Comparison of ENCODE assay signal across 23 cellular contexts in genomic region chr14:27845241-27845850, GRCh38.
DNase-seq lines count a peak whose midpoint lies in the region; ATAC-seq, FAIRE-seq and TF ChIP-seq lines count a peak whose summit lies in the region.
"Had no signal": no experiment of that assay in that cellular context is flagged by ENCODE, and none has a peak within 500 bp of the region (broad histone marks: within the 10 kb centered on the region; RNA-seq: fewer than 3 reads in every experiment).

No MANE protein-coding gene starts in this region.

- H4K8ac ChIP-seq in H9 (replicated peaks; ENCODE audit: insufficient read length, low read depth, low read length), result no peak overlapping the region

- peaks cover 4 to 7% of the 10 kb centered on the region in 2 experiments; a peak in 4 of 5 replicates for H3K9me3 Mint-ChIP-seq in H9
- H3K9me3 Mint-ChIP-seq in stimulated activated memory B cell treated with anti-CD40 and anti-IgM and Interleukin-4, amounts not matched to agents 10 μg/mL and 1 μg/mL and 100 μg/mL, for 72 hours, result peaks cover 3% of the 10 kb centered on the region

- H2BK5ac ChIP-seq in H9 (ENCODE audit: insufficient read length, low read length), result no peak overlapping the region

- no peak overlapping the region for H3K4ac ChIP-seq in H9 (ENCODE audit: low read depth, low read length)

- no peak overlapping the region for H2BK20ac ChIP-seq in H9 (ENCODE audit: low read depth, low read length, poor library complexity, severe bottlenecking)

- no peak overlapping the region for H3K18ac ChIP-seq in H9 (ENCODE audit: insufficient read length, low read depth, low read length)

- no peak overlapping the region for H3T11ph ChIP-seq in H9 (ENCODE audit: low read length)

- H3K27me3 ChIP-seq in H9 (ENCODE audit: insufficient read depth, low read length), result no peaks in the 10 kb centered on the region
- no peaks in the 10 kb centered on the region for H3K27me3 ChIP-seq in RWPE2 (ENCODE audit: insufficient read depth, poor library complexity, severe bottlenecking)
- H3K27me3 ChIP-seq: ascending aorta, dorsolateral prefrontal cortex, right lobe of liver, uterus had no signal

- H4K5ac ChIP-seq in H9 (ENCODE audit: insufficient read length, low read depth, low read length), result no peak overlapping the region

- no peak overlapping the region for H2AK5ac ChIP-seq in H9 (ENCODE audit: insufficient read length, low read length)

- H3K27ac Mint-ChIP-seq in H9, result no peak overlapping the region
- no peak overlapping the region for H3K27ac Mint-ChIP-seq in stimulated activated memory B cell treated with anti-CD40 and anti-IgM and Interleukin-4, amounts not matched to agents 10 μg/mL and 1 μg/mL and 100 μg/mL, for 72 hours
- H3K27ac Mint-ChIP-seq: activated naive CD4-positive, alpha-beta T cell treated with anti-CD3 and anti-CD28 coated beads, Interleukin-2, amount 10 ng/mL, durations not matched to agents 7 days and 5 days; activated T-cell treated with anti-CD3 and anti-CD28 coated beads, Interleukin-2, amount 50 U/mL, for 24 hours; CD4-positive, CD25-positive, alpha-beta regulatory T cell had no signal

- H3K23me2 ChIP-seq in H9 (ENCODE audit: insufficient read length, low read depth, low read length, poor library complexity, severe bottlenecking), result no peaks in the 10 kb centered on the region

- H3K4me1 ChIP-seq in H9 (ENCODE audit: insufficient read depth, low read length) (no peaks in the 10 kb centered on the region), RWPE2 (ENCODE audit: insufficient read depth, poor library complexity, severe bottlenecking) (no peaks in the 10 kb centered on the region), kidney (ENCODE audit: control insufficient read depth in 1 of 2, insufficient read depth in 1 of 2, low read depth in 1 of 2, low read length in 2 of 2) (no peaks in the 10 kb centered on the region)
- H3K4me1 ChIP-seq: ascending aorta, right lobe of liver, uterus had no signal

- TF ChIP-seq CTCF in H9 (conservative IDR thresholded peaks at IDR 0.05) (no peak), RWPE2 (IDR thresholded peaks at IDR 0.05; ENCODE audit: poor library complexity, severe bottlenecking) (no peak), kidney (IDR thresholded peaks at IDR 0.05; ENCODE audit: borderline replicate concordance, extremely low read depth, insufficient read depth) (no peak)

- no peaks in the 10 kb centered on the region for H3K79me2 ChIP-seq in H9 (ENCODE audit: insufficient read depth, low read length)

- no peak for ATAC-seq in RWPE2 (ENCODE audit: low read depth)
- ATAC-seq in stimulated activated memory B cell treated with anti-CD40 and anti-IgM and Interleukin-4, amounts not matched to agents 10 μg/mL and 1 μg/mL and 100 μg/mL, for 72 hours, result peak; percentile 36

- no peaks in the 10 kb centered on the region for H3K79me1 ChIP-seq in H9 (ENCODE audit: insufficient read depth, low read depth, low read length, poor library complexity, severe bottlenecking)

- TF ChIP-seq POLR2A in GM12891 (IDR thresholded peaks at IDR 0.05; ENCODE audit: low read depth, low read length), result no peak

- H2BK12ac ChIP-seq in H9 (ENCODE audit: insufficient read length, low read depth, low read length), result no peak overlapping the region

- DNase-seq in H9, result peak; percentile 45
- DNase-seq in RWPE2 (ENCODE audit: low spot score), result peak; percentile 65
- peak; percentile 63 for DNase-seq in kidney
- no peak for DNase-seq in activated effector memory CD4-positive, alpha-beta T cell treated with anti-CD3 and anti-CD28 coated beads, Interleukin-2, amount 50 U/mL, for 16 hours
- no peak for DNase-seq in midbrain (lab: John Stamatoyannopoulos, UW)
- DNase-seq in GM12891 (ENCODE audit: insufficient read length, low spot score), result no peak
- DNase-seq: activated CD8-positive, alpha-beta memory T cell treated with anti-CD3 and anti-CD28 coated beads for 24 hours; activated naive CD4-positive, alpha-beta T cell treated with anti-CD3 and anti-CD28 coated beads, Interleukin-2, amount 10 ng/mL, durations not matched to agents 7 days and 5 days; activated T-cell treated with anti-CD3 and anti-CD28 coated beads, Interleukin-2, amount 50 U/mL, for 24 hours; CD4-positive, CD25-positive, alpha-beta regulatory T cell; central memory CD4-positive, alpha-beta T cell; DMS 273 treated with DMSO at 0.1 percent for 48 hours; dorsolateral prefrontal cortex; HCEC 1CT; NCI-H1694; nucleus accumbens; SHP77; stimulated activated CD8-positive, alpha-beta memory T cell treated with anti-CD3 and anti-CD28 coated beads, Interleukin-4, amount 100 ng/mL, for 48 hours had no signal

- H3K27me3 Mint-ChIP-seq in H9 (ENCODE audit: low read depth), result no peaks in the 10 kb centered on the region
- no peaks in the 10 kb centered on the region for H3K27me3 Mint-ChIP-seq in stimulated activated memory B cell treated with anti-CD40 and anti-IgM and Interleukin-4, amounts not matched to agents 10 μg/mL and 1 μg/mL and 100 μg/mL, for 72 hours
- H3K27me3 Mint-ChIP-seq: activated naive CD4-positive, alpha-beta T cell treated with anti-CD3 and anti-CD28 coated beads, Interleukin-2, amount 10 ng/mL, durations not matched to agents 7 days and 5 days; activated T-cell treated with anti-CD3 and anti-CD28 coated beads, Interleukin-2, amount 50 U/mL, for 24 hours; CD4-positive, CD25-positive, alpha-beta regulatory T cell had no signal

- H3K4me3 Mint-ChIP-seq in H9, result no peak overlapping the region
- no peak overlapping the region for H3K4me3 Mint-ChIP-seq in stimulated activated memory B cell treated with anti-CD40 and anti-IgM and Interleukin-4, amounts not matched to agents 10 μg/mL and 1 μg/mL and 100 μg/mL, for 72 hours
- H3K4me3 Mint-ChIP-seq: activated naive CD4-positive, alpha-beta T cell treated with anti-CD3 and anti-CD28 coated beads, Interleukin-2, amount 10 ng/mL, durations not matched to agents 7 days and 5 days; activated T-cell treated with anti-CD3 and anti-CD28 coated beads, Interleukin-2, amount 50 U/mL, for 24 hours; CD4-positive, CD25-positive, alpha-beta regulatory T cell had no signal

- H3K4me3 ChIP-seq in RWPE2 (ENCODE audit: severe bottlenecking) (no peak overlapping the region), kidney (ENCODE audit: low read length in 2 of 2) (no peak overlapping the region)
- H3K4me3 ChIP-seq: ascending aorta, dorsolateral prefrontal cortex, right lobe of liver, uterus had no signal

- peaks cover 19 to 26% of the 10 kb centered on the region in 2 experiments for H3K4me1 Mint-ChIP-seq in H9
- H3K4me1 Mint-ChIP-seq in stimulated activated memory B cell treated with anti-CD40 and anti-IgM and Interleukin-4, amounts not matched to agents 10 μg/mL and 1 μg/mL and 100 μg/mL, for 72 hours, result no peaks in the 10 kb centered on the region
- H3K4me1 Mint-ChIP-seq: activated naive CD4-positive, alpha-beta T cell treated with anti-CD3 and anti-CD28 coated beads, Interleukin-2, amount 10 ng/mL, durations not matched to agents 7 days and 5 days; CD4-positive, CD25-positive, alpha-beta regulatory T cell had no signal

- H4K20me1 ChIP-seq in H9 (ENCODE audit: control insufficient read depth, insufficient read depth, insufficient read length), result no peaks in the 10 kb centered on the region

- H3K4me2 ChIP-seq in H9 (ENCODE audit: insufficient read depth, insufficient read length, low read length), result no peak overlapping the region

- H2BK120ac ChIP-seq in H9 (ENCODE audit: low read depth, low read length, poor library complexity, severe bottlenecking), result no peak overlapping the region

- H3K14ac ChIP-seq in H9 (ENCODE audit: insufficient read depth, low read length), result no peak overlapping the region

- no peaks in the 10 kb centered on the region for H3K9me3 ChIP-seq in H9 (ENCODE audit: control insufficient read depth, low read depth, low read length)
- H3K9me3 ChIP-seq in RWPE2 (ENCODE audit: severe bottlenecking), result no peaks in the 10 kb centered on the region
- no peaks in the 10 kb centered on the region for H3K9me3 ChIP-seq in kidney (ENCODE audit: control insufficient read depth in 1 of 2, low read length in 2 of 2)
- H3K9me3 ChIP-seq: ascending aorta, right lobe of liver, uterus had no signal

- H3K9ac ChIP-seq in H9 (ENCODE audit: extremely low read depth, insufficient read length, low read length) (no peak overlapping the region), kidney (ENCODE audit: low read length in 2 of 2) (no peak overlapping the region)

- H3K36me3 Mint-ChIP-seq in H9 (ENCODE audit: insufficient read depth in 1 of 3, low read depth in 3 of 3), result peaks cover 0 to 18% (median 1%) of the 10 kb centered on the region in 3 experiments; a peak in 4 of 7 replicates
- no peaks in the 10 kb centered on the region for H3K36me3 Mint-ChIP-seq in stimulated activated memory B cell treated with anti-CD40 and anti-IgM and Interleukin-4, amounts not matched to agents 10 μg/mL and 1 μg/mL and 100 μg/mL, for 72 hours
- H3K36me3 Mint-ChIP-seq: activated naive CD4-positive, alpha-beta T cell treated with anti-CD3 and anti-CD28 coated beads, Interleukin-2, amount 10 ng/mL, durations not matched to agents 7 days and 5 days; CD4-positive, CD25-positive, alpha-beta regulatory T cell had no signal

- H3K36me3 ChIP-seq in RWPE2 (ENCODE audit: low read depth), result no peaks in the 10 kb centered on the region
- no peaks in the 10 kb centered on the region for H3K36me3 ChIP-seq in kidney (ENCODE audit: control insufficient read depth in 1 of 2, insufficient read depth in 2 of 2, low read length in 2 of 2)
- H3K36me3 ChIP-seq: ascending aorta, right lobe of liver, uterus had no signal

- no peak for FAIRE-seq in kidney (lab: Jason Lieb, UNC)
- no peak for FAIRE-seq in GM12891 (lab: Jason Lieb, UNC)
- FAIRE-seq: G401.6 had no signal

- intact Hi-C loops in kidney (cut with DNase I), result no loop called here

- H2BK15ac ChIP-seq in H9 (ENCODE audit: low read depth, low read length), result no peak overlapping the region

- H3K27ac ChIP-seq in H9 (ENCODE audit: insufficient read length, low read depth, low read length), result no peak overlapping the region
- no peak overlapping the region for H3K27ac ChIP-seq in RWPE2 (ENCODE audit: poor library complexity, severe bottlenecking)
- H3K27ac ChIP-seq in kidney (ENCODE audit: low read depth in 2 of 2, low read length in 2 of 2), result no peak overlapping the region
- H3K27ac ChIP-seq: ascending aorta, dorsolateral prefrontal cortex, right lobe of liver, uterus had no signal

- H3K56ac ChIP-seq in H9 (ENCODE audit: insufficient read length, low read depth, low read length), result no peak overlapping the region

- WGBS in H9 (ENCODE audit: extremely low coverage, insufficient read length, low lambda C conversion rate), result no CpG with 5 or more reads among the region's 54 CpGs

- no peak overlapping the region for H2AFZ ChIP-seq in H9 (ENCODE audit: low read length)

- no peak overlapping the region for H4K91ac ChIP-seq in H9 (ENCODE audit: insufficient read length, low read depth, low read length)

- no peak overlapping the region for H3K23ac ChIP-seq in H9 (ENCODE audit: insufficient read length, low read depth, low read length)

TF ChIP-seq in GM12891, 5 proteins besides CTCF, POLR2A, EP300 and RAD21:
- TF ChIP-seq POLR2AphosphoS5 (IDR thresholded peaks at IDR 0.05; ENCODE audit: low read depth, low read length) (no peak), POU2F2 (IDR thresholded peaks at IDR 0.05; ENCODE audit: low read depth, low read length) (no peak), PAX5 (IDR thresholded peaks at IDR 0.05; ENCODE audit: insufficient read depth, low read length, severe bottlenecking) (no peak), SPI1 (IDR thresholded peaks at IDR 0.05; ENCODE audit: low read depth, low read length) (no peak), TAF1 (IDR thresholded peaks at IDR 0.05; ENCODE audit: low read depth, low read length) (no peak)

Comparison
In these comparisons a context has a peak if more than half of its experiments do, and no peak if none do; other contexts are left out.
1. DNase-seq: peak in H9 (single experiment), RWPE2 (single experiment) and kidney (single experiment); none in activated effector memory CD4-positive, alpha-beta T cell treated with anti-CD3 and anti-CD28 coated beads, Interleukin-2, amount 50 U/mL, for 16 hours (single experiment), midbrain (single experiment) and GM12891 (single experiment).